ENCODE assay signal across 16 cellular contexts in the genomic region with DNA sequence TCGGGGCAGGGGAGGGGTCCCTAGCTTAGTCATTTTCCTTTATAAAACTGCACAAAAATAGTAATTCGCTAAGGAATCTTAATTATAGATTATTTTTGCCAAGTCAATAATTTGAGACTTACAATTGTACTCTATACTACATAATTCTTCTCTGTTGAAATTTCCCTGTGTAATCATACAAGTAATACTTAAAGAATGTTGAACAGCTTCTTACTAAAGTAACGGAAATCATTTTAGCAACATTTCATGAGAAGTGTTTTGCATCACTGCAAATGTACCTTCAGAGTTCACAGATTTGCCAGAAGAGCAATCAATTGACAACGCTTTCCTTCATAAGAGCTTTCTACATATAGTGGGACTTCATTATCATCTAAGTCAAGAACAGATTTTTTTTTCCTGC. TPM values are rescaled to one million over a fixed set of nuclear protein-coding genes. Genes with fewer than 3 reads are reported as not detected.
"Had no signal": no experiment of that assay in that cellular context is flagged by ENCODE, and none has a peak within 500 bp of the region (broad histone marks: within the 10 kb centered on the region; RNA-seq: fewer than 3 reads in every experiment).

No MANE protein-coding gene starts in this region.

- DNase-seq: activated CD4-positive, alpha-beta T cell treated with anti-CD3 and anti-CD28 coated beads, Interleukin-2, amount 10 ng/mL, durations not matched to agents 7 days and 5 days; activated CD4-positive, CD25-positive, alpha-beta regulatory T cell; activated effector memory CD4-positive, alpha-beta T cell treated with Interleukin-2 at 50 U/mL for 16 hours; anterior cingulate cortex; hypothalamus; lower lobe of right lung; naive B cell; posterior cingulate gyrus; substantia nigra; transverse colon had no signal

- H3K9me3 ChIP-seq: lower lobe of right lung, transverse colon had no signal

- H3K27me3 ChIP-seq: cardiac muscle cell, transverse colon had no signal

- H3K27ac ChIP-seq: cardiac muscle cell, lower lobe of right lung, transverse colon had no signal

- H3K4me1 ChIP-seq: lower lobe of right lung had no signal

- H3K36me3 ChIP-seq: cardiac muscle cell, lower lobe of right lung, transverse colon had no signal

- H3K4me2 ChIP-seq: smooth muscle cell had no signal

- ATAC-seq: lower lobe of right lung; stimulated activated memory B cell treated with anti-CD40 and anti-IgM and Interleukin-4, amounts not matched to agents 10 μg/mL and 1 μg/mL and 100 μg/mL, for 72 hours had no signal

- H3K4me3 ChIP-seq: cardiac muscle cell, lower lobe of right lung, smooth muscle cell, transverse colon had no signal

- H3K4me3 Mint-ChIP-seq: activated CD4-positive, alpha-beta T cell treated with anti-CD3 and anti-CD28 coated beads, Interleukin-2, amount 10 ng/mL, durations not matched to agents 7 days and 5 days; activated naive CD4-positive, alpha-beta T cell treated with anti-CD3 and anti-CD28 coated beads, Interleukin-2, amount 50 U/mL, for 24 hours; naive B cell; stimulated activated memory B cell treated with anti-CD40 and anti-IgM and Interleukin-4, amounts not matched to agents 10 μg/mL and 1 μg/mL and 100 μg/mL, for 72 hours; T-helper 1 cell treated with Interleukin-12 subunit alpha and Interleukin-12 subunit beta and Interleukin-4 antibody, amounts not matched to agents 30 μg/mL and 1 μg/mL, for 36 hours had no signal

- H3K27ac Mint-ChIP-seq: activated CD4-positive, alpha-beta T cell treated with anti-CD3 and anti-CD28 coated beads, Interleukin-2, amount 10 ng/mL, durations not matched to agents 7 days and 5 days; activated naive CD4-positive, alpha-beta T cell treated with anti-CD3 and anti-CD28 coated beads, Interleukin-2, amount 50 U/mL, for 24 hours; stimulated activated memory B cell treated with anti-CD40 and anti-IgM and Interleukin-4, amounts not matched to agents 10 μg/mL and 1 μg/mL and 100 μg/mL, for 72 hours; T-helper 1 cell treated with Interleukin-12 subunit alpha and Interleukin-12 subunit beta and Interleukin-4 antibody, amounts not matched to agents 30 μg/mL and 1 μg/mL, for 36 hours had no signal

- H3K27me3 Mint-ChIP-seq: activated CD4-positive, alpha-beta T cell treated with anti-CD3 and anti-CD28 coated beads, Interleukin-2, amount 10 ng/mL, durations not matched to agents 7 days and 5 days; activated naive CD4-positive, alpha-beta T cell treated with anti-CD3 and anti-CD28 coated beads, Interleukin-2, amount 50 U/mL, for 24 hours; naive B cell; stimulated activated memory B cell treated with anti-CD40 and anti-IgM and Interleukin-4, amounts not matched to agents 10 μg/mL and 1 μg/mL and 100 μg/mL, for 72 hours had no signal

RNA-seq across cellular contexts. Expression of a gene that starts 7.9 kb away (rescaled TPM):
- total RNA-seq: endothelial cell of umbilical vein had no signal
- polyA plus RNA-seq: endothelial cell of umbilical vein had no signal
